1 cellular context compared by ENCODE assay signal in the genomic region with DNA sequence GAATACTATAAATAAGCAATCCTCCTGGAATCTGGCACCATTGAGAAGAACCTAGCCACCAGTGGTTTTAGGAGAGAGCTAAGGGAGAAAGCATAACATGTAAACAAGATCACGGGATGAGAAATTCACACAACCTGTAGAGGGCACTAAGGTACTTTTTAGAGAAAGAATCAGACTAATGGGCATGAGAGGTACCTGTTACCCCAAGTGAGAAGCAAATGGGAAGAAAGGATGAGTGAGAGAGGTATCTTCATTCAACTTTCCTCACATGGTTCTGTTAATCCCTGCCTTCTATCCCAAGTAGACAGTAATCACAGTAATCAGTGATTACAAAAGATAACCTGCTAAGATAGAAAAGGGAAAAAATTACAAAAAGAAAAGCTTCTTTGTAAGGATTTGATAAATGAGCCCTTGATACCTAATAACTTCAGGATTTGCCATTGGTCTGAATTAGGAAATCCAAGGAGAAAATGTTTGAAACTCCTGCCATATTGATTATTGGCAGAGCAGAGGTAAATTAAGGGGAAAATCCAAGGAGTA.
TF ChIP-seq lines count a peak whose summit lies in the region.

No MANE protein-coding gene starts in this region.

TF ChIP-seq in GM12878, 131 proteins besides CTCF, POLR2A, EP300 and RAD21 (continued from another document):
- TF ChIP-seq CREM (IDR thresholded peaks at IDR 0.05; ENCODE audit: low read depth): no peak
- no peak for TF ChIP-seq SMARCA5 (IDR thresholded peaks at IDR 0.05)
- TF ChIP-seq, protein P1, sequence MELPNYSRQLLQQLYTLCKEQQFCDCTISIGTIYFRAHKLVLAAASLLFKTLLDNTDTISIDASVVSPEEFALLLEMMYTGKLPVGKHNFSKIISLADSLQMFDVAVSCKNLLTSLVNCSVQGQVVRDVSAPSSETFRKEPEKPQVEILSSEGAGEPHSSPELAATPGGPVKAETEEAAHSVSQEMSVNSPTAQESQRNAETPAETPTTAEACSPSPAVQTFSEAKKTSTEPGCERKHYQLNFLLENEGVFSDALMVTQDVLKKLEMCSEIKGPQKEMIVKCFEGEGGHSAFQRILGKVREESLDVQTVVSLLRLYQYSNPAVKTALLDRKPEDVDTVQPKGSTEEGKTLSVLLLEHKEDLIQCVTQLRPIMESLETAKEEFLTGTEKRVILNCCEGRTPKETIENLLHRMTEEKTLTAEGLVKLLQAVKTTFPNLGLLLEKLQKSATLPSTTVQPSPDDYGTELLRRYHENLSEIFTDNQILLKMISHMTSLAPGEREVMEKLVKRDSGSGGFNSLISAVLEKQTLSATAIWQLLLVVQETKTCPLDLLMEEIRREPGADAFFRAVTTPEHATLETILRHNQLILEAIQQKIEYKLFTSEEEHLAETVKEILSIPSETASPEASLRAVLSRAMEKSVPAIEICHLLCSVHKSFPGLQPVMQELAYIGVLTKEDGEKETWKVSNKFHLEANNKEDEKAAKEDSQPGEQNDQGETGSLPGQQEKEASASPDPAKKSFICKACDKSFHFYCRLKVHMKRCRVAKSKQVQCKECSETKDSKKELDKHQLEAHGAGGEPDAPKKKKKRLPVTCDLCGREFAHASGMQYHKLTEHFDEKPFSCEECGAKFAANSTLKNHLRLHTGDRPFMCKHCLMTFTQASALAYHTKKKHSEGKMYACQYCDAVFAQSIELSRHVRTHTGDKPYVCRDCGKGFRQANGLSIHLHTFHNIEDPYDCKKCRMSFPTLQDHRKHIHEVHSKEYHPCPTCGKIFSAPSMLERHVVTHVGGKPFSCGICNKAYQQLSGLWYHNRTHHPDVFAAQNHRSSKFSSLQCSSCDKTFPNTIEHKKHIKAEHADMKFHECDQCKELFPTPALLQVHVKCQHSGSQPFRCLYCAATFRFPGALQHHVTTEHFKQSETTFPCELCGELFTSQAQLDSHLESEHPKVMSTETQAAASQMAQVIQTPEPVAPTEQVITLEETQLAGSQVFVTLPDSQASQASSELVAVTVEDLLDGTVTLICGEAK (IDR thresholded peaks at IDR 0.05; ENCODE audit: borderline replicate concordance): no peak
- TF ChIP-seq, protein P2, sequence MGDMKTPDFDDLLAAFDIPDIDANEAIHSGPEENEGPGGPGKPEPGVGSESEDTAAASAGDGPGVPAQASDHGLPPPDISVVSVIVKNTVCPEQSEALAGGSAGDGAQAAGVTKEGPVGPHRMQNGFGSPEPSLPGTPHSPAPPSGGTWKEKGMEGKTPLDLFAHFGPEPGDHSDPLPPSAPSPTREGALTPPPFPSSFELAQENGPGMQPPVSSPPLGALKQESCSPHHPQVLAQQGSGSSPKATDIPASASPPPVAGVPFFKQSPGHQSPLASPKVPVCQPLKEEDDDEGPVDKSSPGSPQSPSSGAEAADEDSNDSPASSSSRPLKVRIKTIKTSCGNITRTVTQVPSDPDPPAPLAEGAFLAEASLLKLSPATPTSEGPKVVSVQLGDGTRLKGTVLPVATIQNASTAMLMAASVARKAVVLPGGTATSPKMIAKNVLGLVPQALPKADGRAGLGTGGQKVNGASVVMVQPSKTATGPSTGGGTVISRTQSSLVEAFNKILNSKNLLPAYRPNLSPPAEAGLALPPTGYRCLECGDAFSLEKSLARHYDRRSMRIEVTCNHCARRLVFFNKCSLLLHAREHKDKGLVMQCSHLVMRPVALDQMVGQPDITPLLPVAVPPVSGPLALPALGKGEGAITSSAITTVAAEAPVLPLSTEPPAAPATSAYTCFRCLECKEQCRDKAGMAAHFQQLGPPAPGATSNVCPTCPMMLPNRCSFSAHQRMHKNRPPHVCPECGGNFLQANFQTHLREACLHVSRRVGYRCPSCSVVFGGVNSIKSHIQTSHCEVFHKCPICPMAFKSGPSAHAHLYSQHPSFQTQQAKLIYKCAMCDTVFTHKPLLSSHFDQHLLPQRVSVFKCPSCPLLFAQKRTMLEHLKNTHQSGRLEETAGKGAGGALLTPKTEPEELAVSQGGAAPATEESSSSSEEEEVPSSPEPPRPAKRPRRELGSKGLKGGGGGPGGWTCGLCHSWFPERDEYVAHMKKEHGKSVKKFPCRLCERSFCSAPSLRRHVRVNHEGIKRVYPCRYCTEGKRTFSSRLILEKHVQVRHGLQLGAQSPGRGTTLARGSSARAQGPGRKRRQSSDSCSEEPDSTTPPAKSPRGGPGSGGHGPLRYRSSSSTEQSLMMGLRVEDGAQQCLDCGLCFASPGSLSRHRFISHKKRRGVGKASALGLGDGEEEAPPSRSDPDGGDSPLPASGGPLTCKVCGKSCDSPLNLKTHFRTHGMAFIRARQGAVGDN (IDR thresholded peaks at IDR 0.05): no peak
- no peak for TF ChIP-seq GABPA (IDR thresholded peaks at IDR 0.05; ENCODE audit: low read depth)
- TF ChIP-seq MTA3 (IDR thresholded peaks at IDR 0.05; ENCODE audit: borderline replicate concordance, low read length): no peak
- TF ChIP-seq NFYA (IDR thresholded peaks at IDR 0.05; ENCODE audit: borderline replicate concordance, low read depth, low read length): no peak
- no peak for TF ChIP-seq JUNB (IDR thresholded peaks at IDR 0.05)
- TF ChIP-seq, protein P3, sequence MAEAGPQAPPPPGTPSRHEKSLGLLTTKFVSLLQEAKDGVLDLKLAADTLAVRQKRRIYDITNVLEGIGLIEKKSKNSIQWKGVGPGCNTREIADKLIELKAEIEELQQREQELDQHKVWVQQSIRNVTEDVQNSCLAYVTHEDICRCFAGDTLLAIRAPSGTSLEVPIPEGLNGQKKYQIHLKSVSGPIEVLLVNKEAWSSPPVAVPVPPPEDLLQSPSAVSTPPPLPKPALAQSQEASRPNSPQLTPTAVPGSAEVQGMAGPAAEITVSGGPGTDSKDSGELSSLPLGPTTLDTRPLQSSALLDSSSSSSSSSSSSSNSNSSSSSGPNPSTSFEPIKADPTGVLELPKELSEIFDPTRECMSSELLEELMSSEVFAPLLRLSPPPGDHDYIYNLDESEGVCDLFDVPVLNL (IDR thresholded peaks at IDR 0.05; ENCODE audit: low read depth, low read length): no peak
- TF ChIP-seq EGR1 (IDR thresholded peaks at IDR 0.05; ENCODE audit: borderline replicate concordance in 1 of 2, low read depth in 2 of 2, low read length in 2 of 2): no peak
